1 cellular context compared by ENCODE assay signal in the genomic region with DNA sequence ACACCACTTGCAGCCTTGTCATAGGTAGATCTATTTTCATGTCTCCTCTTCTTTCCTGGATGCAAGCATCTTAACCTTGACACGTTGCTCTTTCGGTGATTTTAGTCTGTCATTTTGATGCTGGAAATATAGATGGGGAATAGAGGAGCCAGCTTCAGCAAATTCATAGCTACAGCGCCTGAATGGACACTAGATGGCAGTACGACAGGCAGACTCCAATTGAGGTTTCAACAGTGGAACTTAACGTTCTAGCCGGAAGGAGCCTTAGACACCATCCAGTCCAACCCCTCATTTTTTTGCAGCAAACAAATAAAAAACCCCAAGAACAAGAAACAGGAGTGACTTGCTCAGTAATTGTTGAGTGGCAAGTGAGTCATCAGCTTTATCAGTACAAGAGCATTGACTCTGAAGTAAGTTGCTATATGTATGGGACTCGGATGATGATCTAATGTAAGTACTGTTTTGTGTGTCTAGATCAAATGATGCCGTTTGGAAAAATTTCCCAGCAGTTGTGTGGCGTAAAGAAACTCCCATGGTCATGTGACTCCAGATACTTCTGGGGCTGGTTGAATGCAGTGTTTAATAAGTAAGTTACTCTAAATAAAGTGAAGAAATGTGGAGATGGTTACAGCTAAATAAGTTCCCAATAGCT.
A peak's percentile ranks its signal among the peaks of the same experiment; 100 is the strongest.
TF ChIP-seq lines count a peak whose summit lies in the region.

No MANE protein-coding gene starts in this region.

TF ChIP-seq in GM12878, 131 proteins besides CTCF, POLR2A, EP300 and RAD21:
- TF ChIP-seq, protein P1, sequence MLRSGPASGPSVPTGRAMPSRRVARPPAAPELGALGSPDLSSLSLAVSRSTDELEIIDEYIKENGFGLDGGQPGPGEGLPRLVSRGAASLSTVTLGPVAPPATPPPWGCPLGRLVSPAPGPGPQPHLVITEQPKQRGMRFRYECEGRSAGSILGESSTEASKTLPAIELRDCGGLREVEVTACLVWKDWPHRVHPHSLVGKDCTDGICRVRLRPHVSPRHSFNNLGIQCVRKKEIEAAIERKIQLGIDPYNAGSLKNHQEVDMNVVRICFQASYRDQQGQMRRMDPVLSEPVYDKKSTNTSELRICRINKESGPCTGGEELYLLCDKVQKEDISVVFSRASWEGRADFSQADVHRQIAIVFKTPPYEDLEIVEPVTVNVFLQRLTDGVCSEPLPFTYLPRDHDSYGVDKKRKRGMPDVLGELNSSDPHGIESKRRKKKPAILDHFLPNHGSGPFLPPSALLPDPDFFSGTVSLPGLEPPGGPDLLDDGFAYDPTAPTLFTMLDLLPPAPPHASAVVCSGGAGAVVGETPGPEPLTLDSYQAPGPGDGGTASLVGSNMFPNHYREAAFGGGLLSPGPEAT (IDR thresholded peaks at IDR 0.05; ENCODE audit: low read depth) = peak; percentile 19; the same call in 1 of the 2 replicates
- TF ChIP-seq BHLHE40 (IDR thresholded peaks at IDR 0.05; ENCODE audit: borderline replicate concordance in 1 of 2, low read depth in 2 of 2, low read length in 1 of 2) (peak in 1 of 2 experiments; percentile 14; a peak in 1 of 4 replicates), ETV6 (conservative IDR thresholded peaks at IDR 0.05 in 1 of 2, IDR thresholded peaks at IDR 0.05 in 1 of 2; ENCODE audit: borderline replicate concordance in 1 of 2, low read depth in 1 of 2) (peak in 1 of 2 experiments; percentile 45; a peak in 1 of 4 replicates), MXI1 (IDR thresholded peaks at IDR 0.05; ENCODE audit: low read depth, low read length) (no peak; the same call in 1 of the 2 replicates), NFIC (IDR thresholded peaks at IDR 0.05; ENCODE audit: low read depth, low read length) (peak; percentile 52; the same call in 1 of the 2 replicates), CREB1 (IDR thresholded peaks at IDR 0.05; ENCODE audit: low read depth) (peak; percentile 91), EED (IDR thresholded peaks at IDR 0.05; ENCODE audit: low read depth) (peak; percentile 49), JUNB (IDR thresholded peaks at IDR 0.05) (peak; percentile 86), IKZF1 (conservative IDR thresholded peaks at IDR 0.05) (peak; percentile 34; the same call in 1 of the 2 replicates), JUND (IDR thresholded peaks at IDR 0.05; ENCODE audit: low read depth, low read length) (0 out of 2 replicates have a peak, but pooled peaks have one; percentile 12), CREM (IDR thresholded peaks at IDR 0.05; ENCODE audit: low read depth) (peak; percentile 88), TCF7 (IDR thresholded peaks at IDR 0.05; ENCODE audit: borderline replicate concordance) (peak; percentile 31; the same call in 1 of the 2 replicates), ZNF384 (IDR thresholded peaks at IDR 0.05; ENCODE audit: borderline replicate concordance, low read depth, low read length) (peak; percentile 58), SMARCA5 (IDR thresholded peaks at IDR 0.05) (peak; percentile 79), IKZF2 (IDR thresholded peaks at IDR 0.05) (peak; percentile 53 to 74; a peak in 3 of 4 replicates), NBN (IDR thresholded peaks at IDR 0.05) (peak; percentile 75), RUNX3 (IDR thresholded peaks at IDR 0.05; ENCODE audit: low read length) (peak; percentile 67), NR2F1 (conservative IDR thresholded peaks at IDR 0.05) (peak; percentile 84), MEF2A (IDR thresholded peaks at IDR 0.05; ENCODE audit: insufficient read depth, low read depth, low read length) (0 out of 2 replicates have a peak, but pooled peaks have one; percentile 43), BACH1 (IDR thresholded peaks at IDR 0.05; ENCODE audit: borderline replicate concordance) (0 out of 2 replicates have a peak, but pooled peaks have one; percentile 28), RAD51 (IDR thresholded peaks at IDR 0.05) (peak; percentile 88), NRF1 (conservative IDR thresholded peaks at IDR 0.05; ENCODE audit: low read depth, low read length) (no peak), YBX1 (IDR thresholded peaks at IDR 0.05) (no peak), ZNF274 (IDR thresholded peaks at IDR 0.05; ENCODE audit: insufficient read depth, insufficient read length) (no peak), ATF7 (IDR thresholded peaks at IDR 0.05; ENCODE audit: low read depth) (peak; percentile 78), SMC3 (IDR thresholded peaks at IDR 0.05; ENCODE audit: borderline replicate concordance, low read length) (peak; percentile 76)
- TF ChIP-seq, protein P2, sequence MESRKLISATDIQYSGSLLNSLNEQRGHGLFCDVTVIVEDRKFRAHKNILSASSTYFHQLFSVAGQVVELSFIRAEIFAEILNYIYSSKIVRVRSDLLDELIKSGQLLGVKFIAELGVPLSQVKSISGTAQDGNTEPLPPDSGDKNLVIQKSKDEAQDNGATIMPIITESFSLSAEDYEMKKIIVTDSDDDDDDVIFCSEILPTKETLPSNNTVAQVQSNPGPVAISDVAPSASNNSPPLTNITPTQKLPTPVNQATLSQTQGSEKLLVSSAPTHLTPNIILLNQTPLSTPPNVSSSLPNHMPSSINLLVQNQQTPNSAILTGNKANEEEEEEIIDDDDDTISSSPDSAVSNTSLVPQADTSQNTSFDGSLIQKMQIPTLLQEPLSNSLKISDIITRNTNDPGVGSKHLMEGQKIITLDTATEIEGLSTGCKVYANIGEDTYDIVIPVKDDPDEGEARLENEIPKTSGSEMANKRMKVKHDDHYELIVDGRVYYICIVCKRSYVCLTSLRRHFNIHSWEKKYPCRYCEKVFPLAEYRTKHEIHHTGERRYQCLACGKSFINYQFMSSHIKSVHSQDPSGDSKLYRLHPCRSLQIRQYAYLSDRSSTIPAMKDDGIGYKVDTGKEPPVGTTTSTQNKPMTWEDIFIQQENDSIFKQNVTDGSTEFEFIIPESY (IDR thresholded peaks at IDR 0.05) = no peak
- TF ChIP-seq, protein P3, sequence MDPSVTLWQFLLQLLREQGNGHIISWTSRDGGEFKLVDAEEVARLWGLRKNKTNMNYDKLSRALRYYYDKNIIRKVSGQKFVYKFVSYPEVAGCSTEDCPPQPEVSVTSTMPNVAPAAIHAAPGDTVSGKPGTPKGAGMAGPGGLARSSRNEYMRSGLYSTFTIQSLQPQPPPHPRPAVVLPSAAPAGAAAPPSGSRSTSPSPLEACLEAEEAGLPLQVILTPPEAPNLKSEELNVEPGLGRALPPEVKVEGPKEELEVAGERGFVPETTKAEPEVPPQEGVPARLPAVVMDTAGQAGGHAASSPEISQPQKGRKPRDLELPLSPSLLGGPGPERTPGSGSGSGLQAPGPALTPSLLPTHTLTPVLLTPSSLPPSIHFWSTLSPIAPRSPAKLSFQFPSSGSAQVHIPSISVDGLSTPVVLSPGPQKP (IDR thresholded peaks at IDR 0.05; ENCODE audit: low read depth, low read length) = peak; percentile 52; the same call in 1 of the 2 replicates
- TF ChIP-seq, protein P4, sequence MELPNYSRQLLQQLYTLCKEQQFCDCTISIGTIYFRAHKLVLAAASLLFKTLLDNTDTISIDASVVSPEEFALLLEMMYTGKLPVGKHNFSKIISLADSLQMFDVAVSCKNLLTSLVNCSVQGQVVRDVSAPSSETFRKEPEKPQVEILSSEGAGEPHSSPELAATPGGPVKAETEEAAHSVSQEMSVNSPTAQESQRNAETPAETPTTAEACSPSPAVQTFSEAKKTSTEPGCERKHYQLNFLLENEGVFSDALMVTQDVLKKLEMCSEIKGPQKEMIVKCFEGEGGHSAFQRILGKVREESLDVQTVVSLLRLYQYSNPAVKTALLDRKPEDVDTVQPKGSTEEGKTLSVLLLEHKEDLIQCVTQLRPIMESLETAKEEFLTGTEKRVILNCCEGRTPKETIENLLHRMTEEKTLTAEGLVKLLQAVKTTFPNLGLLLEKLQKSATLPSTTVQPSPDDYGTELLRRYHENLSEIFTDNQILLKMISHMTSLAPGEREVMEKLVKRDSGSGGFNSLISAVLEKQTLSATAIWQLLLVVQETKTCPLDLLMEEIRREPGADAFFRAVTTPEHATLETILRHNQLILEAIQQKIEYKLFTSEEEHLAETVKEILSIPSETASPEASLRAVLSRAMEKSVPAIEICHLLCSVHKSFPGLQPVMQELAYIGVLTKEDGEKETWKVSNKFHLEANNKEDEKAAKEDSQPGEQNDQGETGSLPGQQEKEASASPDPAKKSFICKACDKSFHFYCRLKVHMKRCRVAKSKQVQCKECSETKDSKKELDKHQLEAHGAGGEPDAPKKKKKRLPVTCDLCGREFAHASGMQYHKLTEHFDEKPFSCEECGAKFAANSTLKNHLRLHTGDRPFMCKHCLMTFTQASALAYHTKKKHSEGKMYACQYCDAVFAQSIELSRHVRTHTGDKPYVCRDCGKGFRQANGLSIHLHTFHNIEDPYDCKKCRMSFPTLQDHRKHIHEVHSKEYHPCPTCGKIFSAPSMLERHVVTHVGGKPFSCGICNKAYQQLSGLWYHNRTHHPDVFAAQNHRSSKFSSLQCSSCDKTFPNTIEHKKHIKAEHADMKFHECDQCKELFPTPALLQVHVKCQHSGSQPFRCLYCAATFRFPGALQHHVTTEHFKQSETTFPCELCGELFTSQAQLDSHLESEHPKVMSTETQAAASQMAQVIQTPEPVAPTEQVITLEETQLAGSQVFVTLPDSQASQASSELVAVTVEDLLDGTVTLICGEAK (IDR thresholded peaks at IDR 0.05; ENCODE audit: borderline replicate concordance) = peak; percentile 5; the same call in 1 of the 2 replicates
- TF ChIP-seq, protein P5, sequence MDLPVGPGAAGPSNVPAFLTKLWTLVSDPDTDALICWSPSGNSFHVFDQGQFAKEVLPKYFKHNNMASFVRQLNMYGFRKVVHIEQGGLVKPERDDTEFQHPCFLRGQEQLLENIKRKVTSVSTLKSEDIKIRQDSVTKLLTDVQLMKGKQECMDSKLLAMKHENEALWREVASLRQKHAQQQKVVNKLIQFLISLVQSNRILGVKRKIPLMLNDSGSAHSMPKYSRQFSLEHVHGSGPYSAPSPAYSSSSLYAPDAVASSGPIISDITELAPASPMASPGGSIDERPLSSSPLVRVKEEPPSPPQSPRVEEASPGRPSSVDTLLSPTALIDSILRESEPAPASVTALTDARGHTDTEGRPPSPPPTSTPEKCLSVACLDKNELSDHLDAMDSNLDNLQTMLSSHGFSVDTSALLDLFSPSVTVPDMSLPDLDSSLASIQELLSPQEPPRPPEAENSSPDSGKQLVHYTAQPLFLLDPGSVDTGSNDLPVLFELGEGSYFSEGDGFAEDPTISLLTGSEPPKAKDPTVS (IDR thresholded peaks at IDR 0.05; ENCODE audit: low read depth, low read length) = no peak
- TF ChIP-seq, protein P6, sequence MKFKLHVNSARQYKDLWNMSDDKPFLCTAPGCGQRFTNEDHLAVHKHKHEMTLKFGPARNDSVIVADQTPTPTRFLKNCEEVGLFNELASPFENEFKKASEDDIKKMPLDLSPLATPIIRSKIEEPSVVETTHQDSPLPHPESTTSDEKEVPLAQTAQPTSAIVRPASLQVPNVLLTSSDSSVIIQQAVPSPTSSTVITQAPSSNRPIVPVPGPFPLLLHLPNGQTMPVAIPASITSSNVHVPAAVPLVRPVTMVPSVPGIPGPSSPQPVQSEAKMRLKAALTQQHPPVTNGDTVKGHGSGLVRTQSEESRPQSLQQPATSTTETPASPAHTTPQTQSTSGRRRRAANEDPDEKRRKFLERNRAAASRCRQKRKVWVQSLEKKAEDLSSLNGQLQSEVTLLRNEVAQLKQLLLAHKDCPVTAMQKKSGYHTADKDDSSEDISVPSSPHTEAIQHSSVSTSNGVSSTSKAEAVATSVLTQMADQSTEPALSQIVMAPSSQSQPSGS (IDR thresholded peaks at IDR 0.05; ENCODE audit: low read length) = peak; percentile 66
- TF ChIP-seq, protein P7, sequence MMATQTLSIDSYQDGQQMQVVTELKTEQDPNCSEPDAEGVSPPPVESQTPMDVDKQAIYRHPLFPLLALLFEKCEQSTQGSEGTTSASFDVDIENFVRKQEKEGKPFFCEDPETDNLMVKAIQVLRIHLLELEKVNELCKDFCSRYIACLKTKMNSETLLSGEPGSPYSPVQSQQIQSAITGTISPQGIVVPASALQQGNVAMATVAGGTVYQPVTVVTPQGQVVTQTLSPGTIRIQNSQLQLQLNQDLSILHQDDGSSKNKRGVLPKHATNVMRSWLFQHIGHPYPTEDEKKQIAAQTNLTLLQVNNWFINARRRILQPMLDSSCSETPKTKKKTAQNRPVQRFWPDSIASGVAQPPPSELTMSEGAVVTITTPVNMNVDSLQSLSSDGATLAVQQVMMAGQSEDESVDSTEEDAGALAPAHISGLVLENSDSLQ (IDR thresholded peaks at IDR 0.05) = peak; percentile 94
- TF ChIP-seq, protein P8, sequence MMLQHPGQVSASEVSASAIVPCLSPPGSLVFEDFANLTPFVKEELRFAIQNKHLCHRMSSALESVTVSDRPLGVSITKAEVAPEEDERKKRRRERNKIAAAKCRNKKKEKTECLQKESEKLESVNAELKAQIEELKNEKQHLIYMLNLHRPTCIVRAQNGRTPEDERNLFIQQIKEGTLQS (IDR thresholded peaks at IDR 0.05; ENCODE audit: borderline replicate concordance, extremely low read depth, low read depth, low read length) = no peak
- TF ChIP-seq, protein P9, sequence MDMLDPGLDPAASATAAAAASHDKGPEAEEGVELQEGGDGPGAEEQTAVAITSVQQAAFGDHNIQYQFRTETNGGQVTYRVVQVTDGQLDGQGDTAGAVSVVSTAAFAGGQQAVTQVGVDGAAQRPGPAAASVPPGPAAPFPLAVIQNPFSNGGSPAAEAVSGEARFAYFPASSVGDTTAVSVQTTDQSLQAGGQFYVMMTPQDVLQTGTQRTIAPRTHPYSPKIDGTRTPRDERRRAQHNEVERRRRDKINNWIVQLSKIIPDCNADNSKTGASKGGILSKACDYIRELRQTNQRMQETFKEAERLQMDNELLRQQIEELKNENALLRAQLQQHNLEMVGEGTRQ (IDR thresholded peaks at IDR 0.05; ENCODE audit: borderline replicate concordance, low read depth, low read length) = no peak; the same call in 1 of the 2 replicates
- TF ChIP-seq, protein P10, sequence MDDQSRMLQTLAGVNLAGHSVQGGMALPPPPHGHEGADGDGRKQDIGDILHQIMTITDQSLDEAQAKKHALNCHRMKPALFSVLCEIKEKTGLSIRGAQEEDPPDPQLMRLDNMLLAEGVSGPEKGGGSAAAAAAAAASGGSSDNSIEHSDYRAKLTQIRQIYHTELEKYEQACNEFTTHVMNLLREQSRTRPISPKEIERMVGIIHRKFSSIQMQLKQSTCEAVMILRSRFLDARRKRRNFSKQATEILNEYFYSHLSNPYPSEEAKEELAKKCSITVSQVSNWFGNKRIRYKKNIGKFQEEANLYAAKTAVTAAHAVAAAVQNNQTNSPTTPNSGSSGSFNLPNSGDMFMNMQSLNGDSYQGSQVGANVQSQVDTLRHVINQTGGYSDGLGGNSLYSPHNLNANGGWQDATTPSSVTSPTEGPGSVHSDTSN (IDR thresholded peaks at IDR 0.05; ENCODE audit: insufficient replicate concordance, low read depth, low read length) = peak; percentile 40
